Comparison of ENCODE assay signal across 25 cellular contexts in genomic region chr16:12899529-12900168, GRCh38. TPM values are rescaled to one million over a fixed set of nuclear protein-coding genes. Genes with fewer than 3 reads are reported as not detected.
DNase-seq lines count a peak whose midpoint lies in the region; ATAC-seq, FAIRE-seq and TF ChIP-seq lines count a peak whose summit lies in the region.
"Had no signal": no experiment of that assay in that cellular context is flagged by ENCODE, and none has a peak within 500 bp of the region (broad histone marks: within the 10 kb centered on the region; RNA-seq: fewer than 3 reads in every experiment).

No MANE protein-coding gene starts in this region.

- no CpG with 5 or more reads among the region's 6 CpGs for WGBS in H9 (ENCODE audit: extremely low coverage, insufficient read length, low lambda C conversion rate)

- H3K79me1 ChIP-seq in H9 (ENCODE audit: insufficient read depth, low read depth, low read length, poor library complexity, severe bottlenecking), result no peaks in the 10 kb centered on the region

- H3K23me2 ChIP-seq in H9 (ENCODE audit: insufficient read length, low read depth, low read length, poor library complexity, severe bottlenecking), result peaks cover 34% of the 10 kb centered on the region

- H3K4me2 ChIP-seq in H9 (ENCODE audit: insufficient read depth, insufficient read length, low read length), result no peak overlapping the region

- no peak overlapping the region for H4K91ac ChIP-seq in H9 (ENCODE audit: insufficient read length, low read depth, low read length)

- H3K18ac ChIP-seq in H9 (ENCODE audit: insufficient read length, low read depth, low read length), result no peak overlapping the region

- H3K4me3 ChIP-seq in LNCaP clone FGC (ENCODE audit: low read depth, low read length), result no peak overlapping the region
- no peak overlapping the region for H3K4me3 ChIP-seq in bronchial epithelial cell (ENCODE audit: low read depth, low read length)
- H3K4me3 ChIP-seq: heart right ventricle, left lung, MG63 had no signal

- peaks cover 22% of the 10 kb centered on the region for H3K27me3 ChIP-seq in bronchial epithelial cell (ENCODE audit: control insufficient read depth, insufficient read depth, low read length)
- H3K27me3 ChIP-seq in H9 (ENCODE audit: insufficient read depth, low read length), result peaks cover 2% of the 10 kb centered on the region; the same call in 1 of the 2 replicates

- H3K9ac ChIP-seq in ES-I3 (ENCODE audit: low read depth, low read length) (peak overlapping the region; percentile 88; the same call in 1 of the 2 replicates), H9 (ENCODE audit: extremely low read depth, insufficient read length, low read length) (no peak overlapping the region)

- no peak overlapping the region for H2BK5ac ChIP-seq in H9 (ENCODE audit: insufficient read length, low read length)

- H2BK20ac ChIP-seq in H9 (ENCODE audit: low read depth, low read length, poor library complexity, severe bottlenecking), result no peak overlapping the region

- H3K23ac ChIP-seq in H9 (ENCODE audit: insufficient read length, low read depth, low read length), result no peak overlapping the region

- no peaks in the 10 kb centered on the region for H4K20me1 ChIP-seq in H9 (ENCODE audit: control insufficient read depth, insufficient read depth, insufficient read length)

- H3K4ac ChIP-seq in H9 (ENCODE audit: low read depth, low read length), result no peak overlapping the region

- no peak overlapping the region for H3T11ph ChIP-seq in H9 (ENCODE audit: low read length)

- peak overlapping the region in 1 of 2 experiments; percentile 89; a peak in 3 of 5 replicates for H3K4me3 Mint-ChIP-seq in H9
- H3K4me3 Mint-ChIP-seq: activated CD4-positive, alpha-beta memory T cell treated with anti-CD3 and anti-CD28 coated beads for 36 hours; activated naive CD8-positive, alpha-beta T cell; activated T-helper 17 cell treated with anti-CD3 and anti-CD28 coated beads, Interleukin-2, amount 50 U/mL, for 72 hours; central memory CD8-positive, alpha-beta T cell; stimulated activated naive B cell treated with anti-CD40 and anti-IgM and Interleukin-4, amounts not matched to agents 10 μg/mL and 1 μg/mL and 100 μg/mL, for 72 hours had no signal

- no peaks in the 10 kb centered on the region; a peak in 3 of 5 replicates for H3K9me3 Mint-ChIP-seq in H9
- H3K9me3 Mint-ChIP-seq: activated CD4-positive, alpha-beta memory T cell treated with anti-CD3 and anti-CD28 coated beads for 36 hours; activated T-helper 17 cell treated with anti-CD3 and anti-CD28 coated beads, Interleukin-2, amount 50 U/mL, for 72 hours; central memory CD8-positive, alpha-beta T cell; stimulated activated naive B cell treated with anti-CD40 and anti-IgM and Interleukin-4, amounts not matched to agents 10 μg/mL and 1 μg/mL and 100 μg/mL, for 72 hours had no signal

- no peak overlapping the region for H2BK120ac ChIP-seq in H9 (ENCODE audit: low read depth, low read length, poor library complexity, severe bottlenecking)

- H3K36me3 ChIP-seq in ES-I3 (ENCODE audit: insufficient read depth, low read length) (no peaks in the 10 kb centered on the region), bronchial epithelial cell (ENCODE audit: control insufficient read depth, insufficient read depth, low read length) (no peaks in the 10 kb centered on the region)
- H3K36me3 ChIP-seq: heart right ventricle, left lung, MG63 had no signal

- H3K79me2 ChIP-seq in H9 (ENCODE audit: insufficient read depth, low read length), result peaks cover 7% of the 10 kb centered on the region; the same call in 1 of the 2 replicates

- H2BK15ac ChIP-seq in H9 (ENCODE audit: low read depth, low read length), result no peak overlapping the region

- H4K8ac ChIP-seq in H9 (replicated peaks; ENCODE audit: insufficient read length, low read depth, low read length), result no peak overlapping the region

- H2AFZ ChIP-seq in H9 (ENCODE audit: low read length), result no peak overlapping the region

- peak; percentile 72 for DNase-seq in LNCaP clone FGC (ENCODE audit: low read depth)
- DNase-seq in bronchial epithelial cell (ENCODE audit: low read depth), result peak; percentile 12
- peak; percentile 28 for DNase-seq in left kidney (ENCODE audit: low read depth, low spot score)
- no peak for DNase-seq in NCI-H1694 treated with DMSO at 0.1 percent for 48 hours (lab: John Stamatoyannopoulos, UW)
- no peak for DNase-seq in H9
- DNase-seq: activated CD4-positive, alpha-beta memory T cell treated with anti-CD3 and anti-CD28 coated beads for 36 hours; activated CD4-positive, CD25-positive, alpha-beta regulatory T cell; activated CD8-positive, alpha-beta memory T cell treated with anti-CD3 and anti-CD28 coated beads, Interleukin-2, amount 50 U/mL, for 48 hours; aorta; heart right ventricle; left lung; MG63; naive thymus-derived CD4-positive, alpha-beta T cell; NCI-H526 treated with DMSO at 0.1 percent for 48 hours; stimulated activated CD4-positive, alpha-beta T cell treated with anti-CD3 and anti-CD28 coated beads, Interleukin-4, amount 100 ng/mL, for 24 hours; stimulated activated naive B cell treated with anti-CD40 and anti-IgM and Interleukin-4, amounts not matched to agents 10 μg/mL and 1 μg/mL and 100 μg/mL, for 72 hours; SW 1271; T1000 had no signal

- no peak overlapping the region for H3K27ac Mint-ChIP-seq in H9
- H3K27ac Mint-ChIP-seq: activated CD4-positive, alpha-beta memory T cell treated with anti-CD3 and anti-CD28 coated beads for 36 hours; activated naive CD8-positive, alpha-beta T cell; activated T-helper 17 cell treated with anti-CD3 and anti-CD28 coated beads, Interleukin-2, amount 50 U/mL, for 72 hours; naive thymus-derived CD4-positive, alpha-beta T cell had no signal

- no peak overlapping the region for H3K56ac ChIP-seq in H9 (ENCODE audit: insufficient read length, low read depth, low read length)

- H3K4me1 ChIP-seq in ES-I3 (ENCODE audit: insufficient read depth, low read length) (peaks cover 14% of the 10 kb centered on the region), H9 (ENCODE audit: insufficient read depth, low read length) (peaks cover 8% of the 10 kb centered on the region; the same call in 1 of the 2 replicates)
- H3K4me1 ChIP-seq: left lung had no signal

- no peak for FAIRE-seq in bronchial epithelial cell (lab: Jason Lieb, UNC)

- TF ChIP-seq CTCF in LNCaP clone FGC (IDR thresholded peaks at IDR 0.05; ENCODE audit: control insufficient read depth, extremely low read depth, insufficient read depth), result no peak
- TF ChIP-seq CTCF in bronchial epithelial cell (IDR thresholded peaks at IDR 0.05; ENCODE audit: insufficient read depth, low read length, severe bottlenecking), result no peak
- TF ChIP-seq CTCF in H9 (conservative IDR thresholded peaks at IDR 0.05), result no peak

- H3K4me1 Mint-ChIP-seq in H9, result peaks cover 36 to 37% of the 10 kb centered on the region in 2 experiments
- H3K4me1 Mint-ChIP-seq: activated T-helper 17 cell treated with anti-CD3 and anti-CD28 coated beads, Interleukin-2, amount 50 U/mL, for 72 hours; central memory CD8-positive, alpha-beta T cell had no signal

- no peak overlapping the region for H2BK12ac ChIP-seq in H9 (ENCODE audit: insufficient read length, low read depth, low read length)

- H3K36me3 Mint-ChIP-seq in H9 (ENCODE audit: insufficient read depth in 1 of 3, low read depth in 3 of 3), result no peaks in the 10 kb centered on the region; a peak in 1 of 7 replicates
- H3K36me3 Mint-ChIP-seq: activated CD4-positive, alpha-beta memory T cell treated with anti-CD3 and anti-CD28 coated beads for 36 hours; activated naive CD8-positive, alpha-beta T cell; stimulated activated naive B cell treated with anti-CD40 and anti-IgM and Interleukin-4, amounts not matched to agents 10 μg/mL and 1 μg/mL and 100 μg/mL, for 72 hours had no signal

- H3K14ac ChIP-seq in H9 (ENCODE audit: insufficient read depth, low read length), result no peak overlapping the region

- H2AK5ac ChIP-seq in H9 (ENCODE audit: insufficient read length, low read length), result no peak overlapping the region

- H3K27me3 Mint-ChIP-seq in H9 (ENCODE audit: low read depth), result peaks cover 57% of the 10 kb centered on the region

- no peaks in the 10 kb centered on the region for H3K9me3 ChIP-seq in ES-I3 (ENCODE audit: control insufficient read depth, insufficient read depth, low read length)
- no peaks in the 10 kb centered on the region for H3K9me3 ChIP-seq in H9 (ENCODE audit: control insufficient read depth, low read depth, low read length)
- H3K9me3 ChIP-seq: left lung, MG63 had no signal

- ATAC-seq in HG03280 (IDR thresholded peaks at IDR 0.05; ENCODE audit: unreplicated experiment), result no peak
- ATAC-seq: activated T-helper 17 cell treated with anti-CD3 and anti-CD28 coated beads, Interleukin-2, amount 50 U/mL, for 72 hours; HCT116; heart right ventricle; left lung; naive thymus-derived CD4-positive, alpha-beta T cell; stimulated activated naive B cell treated with anti-CD40 and anti-IgM and Interleukin-4, amounts not matched to agents 10 μg/mL and 1 μg/mL and 100 μg/mL, for 72 hours had no signal

- H3K27ac ChIP-seq in H9 (ENCODE audit: insufficient read length, low read depth, low read length), result no peak overlapping the region
- H3K27ac ChIP-seq: heart right ventricle, left lung had no signal

- H4K5ac ChIP-seq in H9 (ENCODE audit: insufficient read length, low read depth, low read length), result no peak overlapping the region

RNA-seq across cellular contexts. Expression of gene SHISA9, which starts 1.7 kb away (rescaled TPM):
- total RNA-seq in bronchial epithelial cell (under 0.01 TPM in 2 replicates), H9 (2021) (7.0 and 8.6 TPM in 2 replicates)
- total RNA-seq: fibroblast of villous mesenchyme had no signal

Comparison
In these comparisons a context has a peak if more than half of its experiments do, and no peak if none do; other contexts are left out.
1. DNase-seq: peak in LNCaP clone FGC (single experiment), bronchial epithelial cell (single experiment) and left kidney (single experiment); none in NCI-H1694 treated with DMSO at 0.1 percent for 48 hours (single experiment) and H9 (single experiment).